8 cellular contexts compared by ENCODE assay signal in genomic region chr16:22195695-22196558, GRCh38. TPM values are rescaled to one million over a fixed set of nuclear protein-coding genes. Genes with fewer than 3 reads are reported as not detected.
A peak's percentile ranks its signal among the peaks of the same experiment; 100 is the strongest.
DNase-seq lines count a peak whose midpoint lies in the region; ATAC-seq, FAIRE-seq and TF ChIP-seq lines count a peak whose summit lies in the region.

No MANE protein-coding gene starts in this region.

- DNase-seq in GM12891 (ENCODE audit: insufficient read length, low spot score) (no peak), HT1080 (ENCODE audit: low read depth) (peak; percentile 88), NOMO-1 (lab: John Stamatoyannopoulos, UW; ENCODE audit: unreplicated experiment in 2 of 2) (peak; percentile 85 to 88), medulla oblongata (ENCODE audit: extremely low spot score) (peak; percentile 97)
- peak; percentile 74 to 87 for DNase-seq in activated CD8-positive, alpha-beta memory T cell treated with anti-CD3 and anti-CD28 coated beads for 4 hours (ENCODE audit: low read depth in 2 of 2)
- peak; percentile 86 for DNase-seq in effector CD8-positive, alpha-beta T cell (lab: John Stamatoyannopoulos, UW)
- DNase-seq in stimulated activated CD4-positive, alpha-beta T cell treated with anti-CD3 and anti-CD28 coated beads, TNF-alpha, amount 100 ng/mL, for 24 hours (ENCODE audit: low read depth in 3 of 3), result peak; percentile 77 to 90 (median 88)

- FAIRE-seq in GM12891 (lab: Jason Lieb, UNC), result peak; percentile 64

- TF ChIP-seq POLR2A in GM12891 (IDR thresholded peaks at IDR 0.05; ENCODE audit: low read depth, low read length), result peak; percentile 80

- no peak for ATAC-seq in HG02884 (IDR thresholded peaks at IDR 0.05; ENCODE audit: unreplicated experiment)

TF ChIP-seq in GM12891, 5 proteins besides CTCF, POLR2A, EP300 and RAD21:
- TF ChIP-seq POLR2AphosphoS5 (IDR thresholded peaks at IDR 0.05; ENCODE audit: low read depth, low read length), result no peak
- TF ChIP-seq SPI1 (IDR thresholded peaks at IDR 0.05; ENCODE audit: low read depth, low read length), result no peak
- TF ChIP-seq PAX5 (IDR thresholded peaks at IDR 0.05; ENCODE audit: insufficient read depth, low read length, severe bottlenecking), result no peak
- peak; percentile 80; the same call in 1 of the 2 replicates for TF ChIP-seq POU2F2 (IDR thresholded peaks at IDR 0.05; ENCODE audit: low read depth, low read length)
- 0 out of 2 replicates have a peak, but pooled peaks have one; percentile 43 for TF ChIP-seq TAF1 (IDR thresholded peaks at IDR 0.05; ENCODE audit: low read depth, low read length)

RNA-seq across cellular contexts. Expression of gene EEF2K, which starts 10.2 kb away (rescaled TPM):
- 8.1 TPM for polyA plus RNA-seq in GM12891 (2012; ENCODE audit: low read depth, missing spikeins)
- 22.8 and 23.6 TPM in 2 replicates for total RNA-seq in HT1080 (2014; rRNA removed; shearing (Covaris generic))
- 12.5 and 14.7 TPM in 2 replicates for polyA plus RNA-seq in HT1080 (2015; cell fraction: cytosol; rRNA removed)
- 26.7 and 28.0 TPM in 2 replicates for polyA plus RNA-seq in HT1080 (2015; cell fraction: nucleus; rRNA removed)

RNA-seq across cellular contexts. Expression of gene SDR42E2, which starts 33.6 kb away (rescaled TPM):
- 0.05 TPM for polyA plus RNA-seq in GM12891 (2012; ENCODE audit: low read depth, missing spikeins)
- total RNA-seq in HT1080 (2014; rRNA removed; shearing (Covaris generic)), result not detected in 2 replicates
- not detected in 2 replicates for polyA plus RNA-seq in HT1080 (2015; cell fraction: cytosol; rRNA removed)
- not detected in 2 replicates for polyA plus RNA-seq in HT1080 (2015; cell fraction: nucleus; rRNA removed)
